1 cellular context compared by ENCODE assay signal in genomic region chr2:198098918-198099317, GRCh38.
TF ChIP-seq lines count a peak whose summit lies in the region.

No MANE protein-coding gene starts in this region.

TF ChIP-seq in SK-N-SH, 30 proteins besides CTCF, POLR2A, EP300 and RAD21 (continued from another document):
- TF ChIP-seq ELF1 (IDR thresholded peaks at IDR 0.05), result no peak
